Comparison of ENCODE assay signal across 30 cellular contexts in the genomic region with DNA sequence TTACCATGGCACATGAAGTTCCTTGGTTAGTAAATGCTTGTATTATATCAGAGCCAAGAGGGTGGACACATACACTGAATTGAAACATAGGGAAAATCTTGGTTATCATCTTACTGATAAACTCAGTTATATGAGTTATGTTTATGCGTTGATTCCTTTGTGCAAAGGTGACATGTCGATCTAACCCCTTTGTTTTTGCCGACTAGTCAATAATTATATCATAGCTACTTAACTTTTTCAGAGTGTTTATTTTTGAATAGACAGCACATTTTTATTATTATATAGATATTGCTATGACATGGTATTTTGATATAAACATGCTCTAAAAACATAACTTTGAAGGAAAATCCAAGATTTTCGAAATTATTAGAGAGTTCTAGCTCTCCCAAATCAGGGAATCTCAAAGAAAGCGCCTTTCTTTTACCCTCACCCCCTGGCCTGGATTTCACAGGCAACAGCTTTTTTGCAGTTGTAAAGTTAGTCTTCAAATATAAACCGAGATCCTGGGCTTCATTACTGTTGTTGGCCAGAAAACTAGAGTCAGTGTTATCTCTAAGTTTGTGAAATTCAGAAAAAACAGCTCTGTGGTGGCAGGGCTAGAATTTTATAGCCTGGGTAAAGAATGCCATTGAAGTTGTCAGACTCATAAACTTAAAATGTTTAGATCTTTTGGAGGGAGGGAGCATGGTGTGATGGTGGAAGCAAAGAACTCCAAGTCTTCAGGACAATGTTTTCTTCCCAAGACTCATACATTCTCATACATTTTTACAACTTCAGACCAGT. TPM values are rescaled to one million over a fixed set of nuclear protein-coding genes. Genes with fewer than 3 reads are reported as not detected.
"Had no signal": no experiment of that assay in that cellular context is flagged by ENCODE, and none has a peak within 500 bp of the region (broad histone marks: within the 10 kb centered on the region; RNA-seq: fewer than 3 reads in every experiment).

No MANE protein-coding gene starts in this region.

- H3K36me3 Mint-ChIP-seq: activated CD4-positive, alpha-beta memory T cell treated with anti-CD3 and anti-CD28 coated beads for 36 hours; naive thymus-derived CD4-positive, alpha-beta T cell had no signal

- DNase-seq: activated CD4-positive, alpha-beta memory T cell treated with anti-CD3 and anti-CD28 coated beads for 36 hours; activated CD4-positive, alpha-beta T cell treated with anti-CD3 and anti-CD28 coated beads, Interleukin-2, amount 10 ng/mL, durations not matched to agents 24 days and 14 days; activated CD4-positive, CD25-positive, alpha-beta regulatory T cell treated with anti-CD3 and anti-CD28 coated beads, Interleukin-2, amount 50 U/mL, for 72 hours; activated CD8-positive, alpha-beta memory T cell treated with anti-CD3 and anti-CD28 coated beads, Interleukin-2, amount 50 U/mL, for 48 hours; activated gamma-delta T cell treated with Interleukin-2 at 50 U/mL for 16 hours; activated naive CD4-positive, alpha-beta T cell treated with anti-CD3 and anti-CD28 coated beads, Interleukin-2, amount 50 U/mL, for 16 hours; activated T-cell treated with anti-CD3 and anti-CD28 coated beads, Interleukin-2, amount 50 U/mL, for 24 hours; amygdala; central memory CD4-positive, alpha-beta T cell; heart right ventricle; kidney glomerular epithelial cell; left lung; lower lobe of right lung; mesenchymal stem cell; naive thymus-derived CD4-positive, alpha-beta T cell; ovary; retina; sigmoid colon; spleen; stimulated activated naive CD4-positive, alpha-beta T cell; T-helper 2 cell; tibial artery; upper lobe of right lung had no signal

- H3K27ac ChIP-seq: breast epithelium, foreskin keratinocyte, heart right ventricle, left lung, lower lobe of right lung, ovary, sigmoid colon, spleen, suprapubic skin, tibial artery, upper lobe of right lung had no signal

- H3K4me1 ChIP-seq: breast epithelium, foreskin keratinocyte, left lung, lower lobe of right lung, sigmoid colon, spleen, suprapubic skin, upper lobe of right lung had no signal

- H3K9me3 ChIP-seq: breast epithelium, heart right ventricle, left lung, lower lobe of right lung, ovary, sigmoid colon, spleen, suprapubic skin, tibial artery, upper lobe of right lung had no signal

- H3K27me3 Mint-ChIP-seq: activated CD4-positive, alpha-beta T cell treated with anti-CD3 and anti-CD28 coated beads, Interleukin-2, amount 10 ng/mL, durations not matched to agents 24 days and 14 days; progenitor cell of endocrine pancreas had no signal

- H3K27ac Mint-ChIP-seq: activated CD4-positive, alpha-beta memory T cell treated with anti-CD3 and anti-CD28 coated beads for 36 hours; activated CD4-positive, alpha-beta T cell treated with anti-CD3 and anti-CD28 coated beads, Interleukin-2, amount 10 ng/mL, durations not matched to agents 24 days and 14 days; activated T-cell treated with anti-CD3 and anti-CD28 coated beads, Interleukin-2, amount 50 U/mL, for 24 hours; naive thymus-derived CD4-positive, alpha-beta T cell; progenitor cell of endocrine pancreas had no signal

- FAIRE-seq: endothelial cell of umbilical vein had no signal

- H3K4me1 Mint-ChIP-seq: activated CD4-positive, alpha-beta T cell treated with anti-CD3 and anti-CD28 coated beads, Interleukin-2, amount 10 ng/mL, durations not matched to agents 24 days and 14 days had no signal

- H3K4me3 Mint-ChIP-seq: activated CD4-positive, alpha-beta memory T cell treated with anti-CD3 and anti-CD28 coated beads for 36 hours; activated CD4-positive, alpha-beta T cell treated with anti-CD3 and anti-CD28 coated beads, Interleukin-2, amount 10 ng/mL, durations not matched to agents 24 days and 14 days; activated T-cell treated with anti-CD3 and anti-CD28 coated beads, Interleukin-2, amount 50 U/mL, for 24 hours; naive thymus-derived CD4-positive, alpha-beta T cell had no signal

- H3K9me3 Mint-ChIP-seq: activated CD4-positive, alpha-beta memory T cell treated with anti-CD3 and anti-CD28 coated beads for 36 hours; activated CD4-positive, alpha-beta T cell treated with anti-CD3 and anti-CD28 coated beads, Interleukin-2, amount 10 ng/mL, durations not matched to agents 24 days and 14 days; activated T-cell treated with anti-CD3 and anti-CD28 coated beads, Interleukin-2, amount 50 U/mL, for 24 hours had no signal

- H3K27me3 ChIP-seq: breast epithelium, foreskin keratinocyte, heart right ventricle, left lung, ovary, sigmoid colon, suprapubic skin, tibial artery, upper lobe of right lung had no signal

- H3K4me3 ChIP-seq: breast epithelium, heart right ventricle, left lung, lower lobe of right lung, ovary, sigmoid colon, spleen, suprapubic skin, tibial artery, upper lobe of right lung had no signal

- ATAC-seq: naive thymus-derived CD4-positive, alpha-beta T cell had no signal

- H3K36me3 ChIP-seq: breast epithelium, heart right ventricle, left lung, lower lobe of right lung, ovary, sigmoid colon, spleen, suprapubic skin, tibial artery, upper lobe of right lung had no signal

RNA-seq across cellular contexts. Expression of gene PITX2, which starts 45.8 kb away (rescaled TPM):
- total RNA-seq: activated CD4-positive, alpha-beta memory T cell treated with anti-CD3 and anti-CD28 coated beads for 36 hours; glomerular endothelial cell; left lung; lower lobe of right lung; naive thymus-derived CD4-positive, alpha-beta T cell; spleen; upper lobe of right lung had no signal
- polyA plus RNA-seq: naive thymus-derived CD4-positive, alpha-beta T cell; neural cell; ovary had no signal
